19 cellular contexts compared by ENCODE assay signal in genomic region chr7:101916876-101917275, GRCh38.
DNase-seq lines count a peak whose midpoint lies in the region; ATAC-seq and TF ChIP-seq lines count a peak whose summit lies in the region.
"Had no signal": no experiment of that assay in that cellular context is flagged by ENCODE, and none has a peak within 500 bp of the region (broad histone marks: within the 10 kb centered on the region; RNA-seq: fewer than 3 reads in every experiment).

No MANE protein-coding gene starts in this region.

- H2AK5ac ChIP-seq in H9 (ENCODE audit: insufficient read length, low read length): no peak overlapping the region

- peaks cover 4% of the 10 kb centered on the region for H4K20me1 ChIP-seq in H9 (ENCODE audit: control insufficient read depth, insufficient read depth, insufficient read length)

- H3K9me3 ChIP-seq in H9 (ENCODE audit: control insufficient read depth, low read depth, low read length) (no peaks in the 10 kb centered on the region), thymus (ENCODE audit: control insufficient read depth) (no peaks in the 10 kb centered on the region)
- H3K9me3 ChIP-seq: BE2C had no signal

- H3K4me1 Mint-ChIP-seq in Calu3 (ENCODE audit: low read depth, unreplicated experiment) (no peaks in the 10 kb centered on the region), H9 (peaks cover 31 to 33% of the 10 kb centered on the region in 2 experiments), nephron progenitor cell (peaks cover 60% of the 10 kb centered on the region)

- no peak overlapping the region for H3K56ac ChIP-seq in H9 (ENCODE audit: insufficient read length, low read depth, low read length)

- no peak overlapping the region for H2BK20ac ChIP-seq in H9 (ENCODE audit: low read depth, low read length, poor library complexity, severe bottlenecking)

- intact Hi-C loops in Calu3 (cut with micrococcal nuclease; ENCODE audit: unreplicated experiment): no loop called here

- H3K27ac Mint-ChIP-seq in Calu3 (ENCODE audit: unreplicated experiment) (no peak overlapping the region), H9 (peak overlapping the region; percentile 15 to 87 (median 77); a peak in 2 of 7 replicates), nephron progenitor cell (peak overlapping the region; percentile 93)
- H3K27ac Mint-ChIP-seq: CD4-positive, CD25-positive, alpha-beta regulatory T cell; HFFc6 had no signal

- no peak overlapping the region for H2AFZ ChIP-seq in H9 (ENCODE audit: low read length)

- H3K4me3 ChIP-seq in thymus (ENCODE audit: low read length): no peak overlapping the region
- H3K4me3 ChIP-seq: K562 had no signal

- H3K9me3 Mint-ChIP-seq in Calu3 (ENCODE audit: low read depth, unreplicated experiment): no peaks in the 10 kb centered on the region
- no peaks in the 10 kb centered on the region for H3K9me3 Mint-ChIP-seq in H9
- no peaks in the 10 kb centered on the region for H3K9me3 Mint-ChIP-seq in nephron progenitor cell
- H3K9me3 Mint-ChIP-seq: CD4-positive, CD25-positive, alpha-beta regulatory T cell; HFFc6 had no signal

- H3K14ac ChIP-seq in H9 (ENCODE audit: insufficient read depth, low read length): no peak overlapping the region

- H3K27ac ChIP-seq in H9 (ENCODE audit: insufficient read length, low read depth, low read length) (no peak overlapping the region), thymus (ENCODE audit: low read depth) (peak overlapping the region; percentile 20)

- H3K36me3 Mint-ChIP-seq in Calu3 (ENCODE audit: insufficient read depth, unreplicated experiment): peaks cover 12% of the 10 kb centered on the region
- peaks cover 8 to 40% (median 39%) of the 10 kb centered on the region in 3 experiments; a peak in 6 of 7 replicates for H3K36me3 Mint-ChIP-seq in H9 (ENCODE audit: insufficient read depth in 1 of 3, low read depth in 3 of 3)
- H3K36me3 Mint-ChIP-seq in nephron progenitor cell (ENCODE audit: low read depth): peaks cover 43% of the 10 kb centered on the region

- H4K5ac ChIP-seq in H9 (ENCODE audit: insufficient read length, low read depth, low read length): no peak overlapping the region

- H2BK15ac ChIP-seq in H9 (ENCODE audit: low read depth, low read length): no peak overlapping the region

- no peak for DNase-seq in Calu3
- no peak for DNase-seq in H9
- DNase-seq in nephron progenitor cell: no peak
- DNase-seq in OCI-M1 (lab: John Stamatoyannopoulos, UW): no peak
- DNase-seq: BE2C; CD4-positive, CD25-positive, alpha-beta regulatory T cell; DND-41; HFFc6; NCI-H1092; NCI-H1436; NCI-H187 treated with DMSO at 0.1 percent for 48 hours; NCI-H2107; NCI-H446 treated with DMSO at 0.1 percent for 48 hours; NCI-H526 treated with DMSO at 0.1 percent for 48 hours; SHP77 had no signal

- no peak for TF ChIP-seq CTCF in Calu3 (IDR thresholded peaks at IDR 0.05; ENCODE audit: unreplicated experiment)
- TF ChIP-seq CTCF in H9 (conservative IDR thresholded peaks at IDR 0.05): no peak
- TF ChIP-seq CTCF in nephron progenitor cell (IDR thresholded peaks at IDR 0.05): no peak

- CTCF ChIA-PET in Calu3 (lab: Charles Lee): no interaction called here

- H2BK5ac ChIP-seq in H9 (ENCODE audit: insufficient read length, low read length): no peak overlapping the region

- H3K9ac ChIP-seq in H9 (ENCODE audit: extremely low read depth, insufficient read length, low read length): no peak overlapping the region

- no CpG with 5 or more reads among the region's 15 CpGs for WGBS in H9 (ENCODE audit: extremely low coverage, insufficient read length, low lambda C conversion rate)
- WGBS in thymus: 97% methylated on average over 15 of the region's 15 CpGs

- H3K27me3 Mint-ChIP-seq in Calu3 (ENCODE audit: unreplicated experiment) (no peaks in the 10 kb centered on the region), H9 (ENCODE audit: low read depth) (no peaks in the 10 kb centered on the region; the same call in 1 of the 2 replicates), nephron progenitor cell (ENCODE audit: low read depth, poor library complexity) (no peaks in the 10 kb centered on the region)
- H3K27me3 Mint-ChIP-seq: CD4-positive, CD25-positive, alpha-beta regulatory T cell had no signal

- no peak overlapping the region for H2BK120ac ChIP-seq in H9 (ENCODE audit: low read depth, low read length, poor library complexity, severe bottlenecking)

- no peak for ATAC-seq in GM21515 (IDR thresholded peaks at IDR 0.05; ENCODE audit: unreplicated experiment)
- no peak for ATAC-seq in HG02970 (IDR thresholded peaks at IDR 0.05; ENCODE audit: low FRiP score, unreplicated experiment)
- ATAC-seq: K562 had no signal

- no peaks in the 10 kb centered on the region for H3K23me2 ChIP-seq in H9 (ENCODE audit: insufficient read length, low read depth, low read length, poor library complexity, severe bottlenecking)

- H3K27me3 ChIP-seq in H9 (ENCODE audit: insufficient read depth, low read length): no peaks in the 10 kb centered on the region
- H3K27me3 ChIP-seq in thymus (ENCODE audit: control insufficient read depth, insufficient read depth): no peaks in the 10 kb centered on the region
- H3K27me3 ChIP-seq: BE2C had no signal

- no peak overlapping the region for H3K18ac ChIP-seq in H9 (ENCODE audit: insufficient read length, low read depth, low read length)

- peaks cover 6% of the 10 kb centered on the region; the same call in 1 of the 2 replicates for H3K79me2 ChIP-seq in H9 (ENCODE audit: insufficient read depth, low read length)

- no peak overlapping the region for H2BK12ac ChIP-seq in H9 (ENCODE audit: insufficient read length, low read depth, low read length)

- H3K23ac ChIP-seq in H9 (ENCODE audit: insufficient read length, low read depth, low read length): no peak overlapping the region

- H3K4me3 Mint-ChIP-seq in Calu3 (ENCODE audit: low read depth, unreplicated experiment) (no peak overlapping the region), H9 (no peak overlapping the region), nephron progenitor cell (no peak overlapping the region)
- H3K4me3 Mint-ChIP-seq: CD4-positive, CD25-positive, alpha-beta regulatory T cell; HFFc6 had no signal

- peaks cover 46% of the 10 kb centered on the region for H3K36me3 ChIP-seq in thymus (ENCODE audit: control insufficient read depth, insufficient read depth)

- no peak overlapping the region for H3K4me2 ChIP-seq in H9 (ENCODE audit: insufficient read depth, insufficient read length, low read length)

- no peak overlapping the region for H3T11ph ChIP-seq in H9 (ENCODE audit: low read length)

- H3K4me1 ChIP-seq in H9 (ENCODE audit: insufficient read depth, low read length) (peaks cover 4% of the 10 kb centered on the region; the same call in 1 of the 2 replicates), thymus (ENCODE audit: control insufficient read depth, insufficient read depth, low read length) (peaks cover 8% of the 10 kb centered on the region)

- no peak overlapping the region for H4K8ac ChIP-seq in H9 (replicated peaks; ENCODE audit: insufficient read length, low read depth, low read length)

- no peak overlapping the region for H3K4ac ChIP-seq in H9 (ENCODE audit: low read depth, low read length)

- no peak overlapping the region for H4K91ac ChIP-seq in H9 (ENCODE audit: insufficient read length, low read depth, low read length)

- BruUV-seq in Calu3 (replicated peaks; lab: Mats Ljungman, UMichigan): TSS peak; percentile 30

- peaks cover 13% of the 10 kb centered on the region for H3K79me1 ChIP-seq in H9 (ENCODE audit: insufficient read depth, low read depth, low read length, poor library complexity, severe bottlenecking)
